9 cellular contexts compared by ENCODE assay signal in genomic region chrX:153554519-153555167, GRCh38. TPM values are rescaled to one million over a fixed set of nuclear protein-coding genes. Genes with fewer than 3 reads are reported as not detected.
DNase-seq lines count a peak whose midpoint lies in the region; ATAC-seq, FAIRE-seq and TF ChIP-seq lines count a peak whose summit lies in the region.
"Had no signal": no experiment of that assay in that cellular context is flagged by ENCODE, and none has a peak within 500 bp of the region (broad histone marks: within the 10 kb centered on the region; RNA-seq: fewer than 3 reads in every experiment).

No MANE protein-coding gene starts in this region.

- BruUV-seq in HepG2 (replicated peaks; lab: Mats Ljungman, UMichigan), result no TSS peak

- ATAC-seq in HepG2 (peak; percentile 82), HG03108 (IDR thresholded peaks at IDR 0.05; ENCODE audit: unreplicated experiment) (no peak)

- no peak for TF ChIP-seq POLR2A in HepG2 (IDR thresholded peaks at IDR 0.05; ENCODE audit: insufficient read depth in 1 of 2, low read depth in 2 of 2, low read length in 2 of 2)

- H3K4me3 Mint-ChIP-seq in chondrocyte (ENCODE audit: unreplicated experiment), result no peak overlapping the region

- POLR2A ChIA-PET in HepG2 (lab: Yijun Ruan, JAX), result no interaction called here

- CTCF ChIA-PET in HepG2 (lab: Yijun Ruan, JAX; ENCODE audit: low intra/inter-chr PET ratio, low total read pairs), result interaction anchor here (0.8 to 1.9 kb wide), 3 partner anchors 97 to 114 kb away, joined by 3 to 35 read pairs (median 10); no protein-coding TSS in a partner anchor

- no peaks in the 10 kb centered on the region for H3K4me1 Mint-ChIP-seq in chondrocyte (ENCODE audit: low read depth)

- peak; percentile 48; the same call in 1 of the 2 replicates for TF ChIP-seq RAD21 in HepG2 (CRISPR knock-in tag; IDR thresholded peaks at IDR 0.05)

- in situ Hi-C loops in HepG2 (cut with HindIII; ENCODE audit: extremely low pct_ligation_motif_present, low pct_unique_long_range_greater_than_20kb), result loop anchor here (5.0 kb wide), 1 partner anchor 113 kb away; no protein-coding TSS in a partner anchor

- H3K27ac Mint-ChIP-seq in chondrocyte (ENCODE audit: unreplicated experiment), result no peak overlapping the region

- DNase-seq in GM06990 (ENCODE audit: extremely low read depth, insufficient read length) (peak; percentile 30), NCI-H1694 treated with DMSO at 0.1 percent for 48 hours (lab: John Stamatoyannopoulos, UW) (peak; percentile 47), chondrocyte (ENCODE audit: low spot score) (no peak), HepG2 (ENCODE audit: low spot score) (peak; percentile 27)
- peak; percentile 38 to 59 for DNase-seq in activated CD4-positive, alpha-beta T cell treated with anti-CD3 and anti-CD28 coated beads for 4 hours
- DNase-seq in stimulated activated CD8-positive, alpha-beta memory T cell treated with anti-CD3 and anti-CD28 coated beads, Interleukin-12 subunit alpha, Interleukin-12 subunit beta, amount 100 ng/mL, for 1 hour (ENCODE audit: low read depth), result peak; percentile 32

- TF ChIP-seq EP300 in HepG2 (IDR thresholded peaks at IDR 0.05; ENCODE audit: low read depth in 2 of 2, low read length in 2 of 2), result no peak
- no peak for TF ChIP-seq EP300 in HepG2 (CRISPR knock-in tag; IDR thresholded peaks at IDR 0.05; ENCODE audit: borderline replicate concordance)

- peak; percentile 71 for TF ChIP-seq CTCF in 22Rv1 (IDR thresholded peaks at IDR 0.05)
- peak; percentile 78 for TF ChIP-seq CTCF in GM06990 (IDR thresholded peaks at IDR 0.05; ENCODE audit: insufficient read depth, low read length, poor library complexity, severe bottlenecking)
- TF ChIP-seq CTCF in chondrocyte (IDR thresholded peaks at IDR 0.05), result peak; percentile 80
- peak; percentile 81 for TF ChIP-seq CTCF in HepG2 (CRISPR knock-in tag; IDR thresholded peaks at IDR 0.05)

- no peaks in the 10 kb centered on the region for H3K9me3 ChIP-seq in HepG2 (ENCODE audit: low read length)

- no peak overlapping the region for H3K9ac ChIP-seq in HepG2 (ENCODE audit: insufficient read depth, low read depth, low read length)

- H2AFZ ChIP-seq in HepG2 (ENCODE audit: low read length), result no peak overlapping the region

- WGBS in HepG2 (ENCODE audit: low lambda C conversion rate), result no CpG with 5 or more reads among the region's 17 CpGs

- intact Hi-C loops in HepG2 (cut with micrococcal nuclease; ENCODE audit: unreplicated experiment), result loop anchor here (2.0 kb wide), 1 partner anchor 114 kb away; no protein-coding TSS in a partner anchor

- H3K79me2 ChIP-seq in HepG2 (ENCODE audit: insufficient read depth, low read length), result no peaks in the 10 kb centered on the region

- H3K9me3 Mint-ChIP-seq in chondrocyte (ENCODE audit: low read depth), result no peaks in the 10 kb centered on the region

- H3K4me2 ChIP-seq in HepG2 (ENCODE audit: low read depth, low read length), result no peak overlapping the region

- no peaks in the 10 kb centered on the region for H4K20me1 ChIP-seq in HepG2 (ENCODE audit: insufficient read depth, low read length)

- no peaks in the 10 kb centered on the region; the same call in 1 of the 2 replicates for H3K27me3 ChIP-seq in GM06990 (replicated peaks; ENCODE audit: control insufficient read depth, insufficient read depth, low read length)
- peaks cover 0 to 47% of the 10 kb centered on the region in 2 experiments; a peak in 3 of 5 replicates for H3K27me3 ChIP-seq in HepG2 (ENCODE audit: control insufficient read depth in 1 of 2, insufficient read depth in 2 of 2, low read length in 2 of 2)

- H3K27ac ChIP-seq in 22Rv1 (no peak overlapping the region), HepG2 (ENCODE audit: extremely low read length, insufficient read depth, low read length) (no peak overlapping the region)

- peaks cover 5% of the 10 kb centered on the region; the same call in 1 of the 2 replicates for H3K4me1 ChIP-seq in HepG2 (ENCODE audit: insufficient read depth, low read length)

- H3K36me3 Mint-ChIP-seq in chondrocyte (ENCODE audit: low read depth), result no peaks in the 10 kb centered on the region

- H3K36me3 ChIP-seq in GM06990 (ENCODE audit: control insufficient read depth, insufficient read depth, low read length) (no peaks in the 10 kb centered on the region), HepG2 (replicated peaks in 1 of 2; ENCODE audit: control insufficient read depth in 1 of 2, insufficient read depth in 2 of 2, low read length in 2 of 2) (no peaks in the 10 kb centered on the region)

- FAIRE-seq in HepG2 (lab: Jason Lieb, UNC), result peak; percentile 85

- H3K4me3 ChIP-seq in GM06990 (replicated peaks; ENCODE audit: low read depth, low read length), result no peak overlapping the region
- no peak overlapping the region for H3K4me3 ChIP-seq in HepG2 (replicated peaks in 1 of 3; ENCODE audit: insufficient read depth in 1 of 3, low read depth in 2 of 3, low read length in 3 of 3)

- H3K27me3 Mint-ChIP-seq in chondrocyte (ENCODE audit: low read depth), result no peaks in the 10 kb centered on the region

RNA-seq across cellular contexts. Expression of gene ATP2B3, which starts 37.2 kb away (rescaled TPM):
- total RNA-seq in chondrocyte, result 0.17 to 0.46 TPM (median 0.37 TPM) in 3 replicates
- total RNA-seq in HepG2 (2016; rRNA removed; fragmentation: Illumina TruSeq; extraction: Trizol), result not detected in 2 replicates
- total RNA-seq in HepG2 (2016; cell fraction: cytosol; rRNA removed; fragmentation: Illumina TruSeq; extraction: Trizol; ENCODE audit: low read depth), result not detected in 2 replicates
- not detected in 2 replicates for total RNA-seq in HepG2 (2016; cell fraction: insoluble cytoplasmic fraction; rRNA removed; fragmentation: Illumina TruSeq; extraction: Trizol)
- total RNA-seq in HepG2 (2016; cell fraction: membrane; rRNA removed; fragmentation: Illumina TruSeq; extraction: Trizol), result not detected in 2 replicates
- total RNA-seq in HepG2 (2016; cell fraction: nucleus; rRNA removed; fragmentation: Illumina TruSeq; extraction: Trizol), result not detected in 2 replicates
- polyA plus RNA-seq in HepG2 (2011; rRNA removed), result not detected in 2 replicates
- polyA plus RNA-seq in HepG2 (2011; cell fraction: cytosol; rRNA removed), result not detected in 2 replicates
- not detected in 2 replicates for polyA plus RNA-seq in HepG2 (2011; cell fraction: nucleus; rRNA removed)
- polyA plus RNA-seq in HepG2 (2012), result not detected in 2 replicates
- not detected in 2 replicates for polyA plus RNA-seq in HepG2 (2016; cell fraction: cytosol; fragmentation: Illumina TruSeq; extraction: Trizol; ENCODE audit: low read depth)
- not detected in 2 replicates for polyA plus RNA-seq in HepG2 (2016; cell fraction: insoluble cytoplasmic fraction; fragmentation: Illumina TruSeq; extraction: Trizol; ENCODE audit: low read depth)
- not detected in 2 replicates for polyA plus RNA-seq in HepG2 (2016; cell fraction: membrane; fragmentation: Illumina TruSeq; extraction: Trizol; ENCODE audit: low read depth)
- not detected in 2 replicates for polyA plus RNA-seq in HepG2 (2016; cell fraction: nucleus; fragmentation: Illumina TruSeq; extraction: Trizol; ENCODE audit: insufficient read depth, low read depth)
- not detected in 2 replicates for polyA minus RNA-seq in HepG2 (2011; rRNA and poly(A)+ RNA removed; ENCODE audit: low replicate concordance)
- polyA minus RNA-seq in HepG2 (2011; cell fraction: cytosol; rRNA and poly(A)+ RNA removed), result not detected in 2 replicates
- polyA minus RNA-seq in HepG2 (2011; cell fraction: nucleus; rRNA and poly(A)+ RNA removed), result not detected in 2 replicates
- total RNA-seq: mononuclear cell had no signal

RNA-seq across cellular contexts. Expression of gene CCNQ, which starts 44.3 kb away (rescaled TPM):
- total RNA-seq in chondrocyte (17.2 to 21.9 TPM (median 17.7 TPM) in 3 replicates), HepG2 (2016; rRNA removed; fragmentation: Illumina TruSeq; extraction: Trizol) (23.7 and 25.5 TPM in 2 replicates)
- total RNA-seq in HepG2 (2016; cell fraction: cytosol; rRNA removed; fragmentation: Illumina TruSeq; extraction: Trizol; ENCODE audit: low read depth), result 68.7 and 75.5 TPM in 2 replicates
- 21.1 and 24.5 TPM in 2 replicates for total RNA-seq in HepG2 (2016; cell fraction: insoluble cytoplasmic fraction; rRNA removed; fragmentation: Illumina TruSeq; extraction: Trizol)
- 70.2 and 79.6 TPM in 2 replicates for total RNA-seq in HepG2 (2016; cell fraction: membrane; rRNA removed; fragmentation: Illumina TruSeq; extraction: Trizol)
- 9.8 and 13.2 TPM in 2 replicates for total RNA-seq in HepG2 (2016; cell fraction: nucleus; rRNA removed; fragmentation: Illumina TruSeq; extraction: Trizol)
- polyA plus RNA-seq in HepG2 (2011; rRNA removed), result 15.0 and 22.0 TPM in 2 replicates
- polyA plus RNA-seq in HepG2 (2011; cell fraction: cytosol; rRNA removed), result 21.9 and 25.7 TPM in 2 replicates
- polyA plus RNA-seq in HepG2 (2011; cell fraction: nucleus; rRNA removed), result 11.2 and 14.5 TPM in 2 replicates
- polyA plus RNA-seq in HepG2 (2012), result 8.9 and 11.1 TPM in 2 replicates
- 68.9 and 82.0 TPM in 2 replicates for polyA plus RNA-seq in HepG2 (2016; cell fraction: cytosol; fragmentation: Illumina TruSeq; extraction: Trizol; ENCODE audit: low read depth)
- 20.1 and 20.6 TPM in 2 replicates for polyA plus RNA-seq in HepG2 (2016; cell fraction: insoluble cytoplasmic fraction; fragmentation: Illumina TruSeq; extraction: Trizol; ENCODE audit: low read depth)
- 55.1 and 67.3 TPM in 2 replicates for polyA plus RNA-seq in HepG2 (2016; cell fraction: membrane; fragmentation: Illumina TruSeq; extraction: Trizol; ENCODE audit: low read depth)
- 15.0 and 20.6 TPM in 2 replicates for polyA plus RNA-seq in HepG2 (2016; cell fraction: nucleus; fragmentation: Illumina TruSeq; extraction: Trizol; ENCODE audit: insufficient read depth, low read depth)
- 19.4 and 43.5 TPM in 2 replicates for polyA minus RNA-seq in HepG2 (2011; rRNA and poly(A)+ RNA removed; ENCODE audit: low replicate concordance)
- polyA minus RNA-seq in HepG2 (2011; cell fraction: cytosol; rRNA and poly(A)+ RNA removed), result 6.7 and 9.8 TPM in 2 replicates
- 5.4 and 6.1 TPM in 2 replicates for polyA minus RNA-seq in HepG2 (2011; cell fraction: nucleus; rRNA and poly(A)+ RNA removed)

RNA-seq across cellular contexts. Expression of gene BGN, which starts 59.9 kb away (rescaled TPM):
- total RNA-seq in chondrocyte (1,195 to 2,668 TPM (median 2,632 TPM) in 3 replicates), HepG2 (2016; rRNA removed; fragmentation: Illumina TruSeq; extraction: Trizol) (0.18 TPM in 1 of 2 replicates, not detected in the other)
- not detected in 2 replicates for total RNA-seq in HepG2 (2016; cell fraction: cytosol; rRNA removed; fragmentation: Illumina TruSeq; extraction: Trizol; ENCODE audit: low read depth)
- total RNA-seq in HepG2 (2016; cell fraction: insoluble cytoplasmic fraction; rRNA removed; fragmentation: Illumina TruSeq; extraction: Trizol), result 0.19 TPM in 1 of 2 replicates, not detected in the other
- total RNA-seq in HepG2 (2016; cell fraction: membrane; rRNA removed; fragmentation: Illumina TruSeq; extraction: Trizol), result 0.06 and 0.21 TPM in 2 replicates
- total RNA-seq in HepG2 (2016; cell fraction: nucleus; rRNA removed; fragmentation: Illumina TruSeq; extraction: Trizol), result 0.25 and 0.85 TPM in 2 replicates
- polyA plus RNA-seq in HepG2 (2011; rRNA removed), result 0.40 and 0.63 TPM in 2 replicates
- polyA plus RNA-seq in HepG2 (2011; cell fraction: cytosol; rRNA removed), result 0.28 and 0.54 TPM in 2 replicates
- 0.54 and 0.85 TPM in 2 replicates for polyA plus RNA-seq in HepG2 (2011; cell fraction: nucleus; rRNA removed)
- polyA plus RNA-seq in HepG2 (2012), result 1.5 and 1.9 TPM in 2 replicates
- 0.10 and 0.11 TPM in 2 replicates for polyA plus RNA-seq in HepG2 (2016; cell fraction: cytosol; fragmentation: Illumina TruSeq; extraction: Trizol; ENCODE audit: low read depth)
- 0.26 TPM in 1 of 2 replicates, not detected in the other for polyA plus RNA-seq in HepG2 (2016; cell fraction: insoluble cytoplasmic fraction; fragmentation: Illumina TruSeq; extraction: Trizol; ENCODE audit: low read depth)
- 0.49 and 1.0 TPM in 2 replicates for polyA plus RNA-seq in HepG2 (2016; cell fraction: membrane; fragmentation: Illumina TruSeq; extraction: Trizol; ENCODE audit: low read depth)
- 0.98 and 1.4 TPM in 2 replicates for polyA plus RNA-seq in HepG2 (2016; cell fraction: nucleus; fragmentation: Illumina TruSeq; extraction: Trizol; ENCODE audit: insufficient read depth, low read depth)
- 1.3 TPM in 1 of 2 replicates, not detected in the other for polyA minus RNA-seq in HepG2 (2011; rRNA and poly(A)+ RNA removed; ENCODE audit: low replicate concordance)
- 0.99 and 1.3 TPM in 2 replicates for polyA minus RNA-seq in HepG2 (2011; cell fraction: cytosol; rRNA and poly(A)+ RNA removed)
- polyA minus RNA-seq in HepG2 (2011; cell fraction: nucleus; rRNA and poly(A)+ RNA removed), result 0.37 and 0.77 TPM in 2 replicates
- total RNA-seq: mononuclear cell had no signal

Comparison
In these comparisons a context has a peak if more than half of its experiments do, and no peak if none do; other contexts are left out.
1. RNA of gene BGN, which starts 59.9 kb away (total RNA-seq): 1,195 to 2,668 TPM in chondrocyte; 0.06 to 0.85 TPM in HepG2; every median in the first group is over 100 times any median in the second.
2. Peak in every context shown above with its lines, with median percentiles within 50 percentile points of each other: CTCF ChIP-seq.